ENCODE assay signal across 25 cellular contexts in genomic region chr15:45231061-45231576, GRCh38. TPM values are rescaled to one million over a fixed set of nuclear protein-coding genes. Genes with fewer than 3 reads are reported as not detected.
"Had no signal": no experiment of that assay in that cellular context is flagged by ENCODE, and none has a peak within 500 bp of the region (broad histone marks: within the 10 kb centered on the region; RNA-seq: fewer than 3 reads in every experiment).

No MANE protein-coding gene starts in this region.

- H3K4me2 ChIP-seq: KMS-11 had no signal

- H3K4me3 ChIP-seq: K562, SJCRH30 had no signal

- ATAC-seq: K562, Panc1, PC-3, SK-N-SH treated with all-trans-retinoic acid at 6 μM for 48 hours had no signal

- DNase-seq: Kasumi-1, MM.1S, NCI-H1092 treated with DMSO at 0.1 percent for 48 hours, NCI-H1436, NCI-H187, NCI-H2029, NCI-H2081 treated with DMSO at 0.1 percent for 48 hours, NCI-H2171 treated with DMSO at 0.1 percent for 48 hours, NCI-H345, NCI-H446 treated with DMSO at 0.1 percent for 48 hours, NCI-H510A treated with DMSO at 0.1 percent for 48 hours, NCI-H526, NCI-H748 treated with DMSO at 0.1 percent for 48 hours, PC-3, SHP77 treated with DMSO at 0.1 percent for 48 hours, SJCRH30 had no signal

- H3K36me3 ChIP-seq: SJCRH30 had no signal

- H3K27me3 ChIP-seq: SJCRH30 had no signal

- FAIRE-seq: K562 had no signal

- H3K4me1 ChIP-seq: SJCRH30 had no signal

- H3K9ac ChIP-seq: KMS-11 had no signal

- H3K27ac ChIP-seq: KMS-11, SJCRH30 had no signal

- H3K9me3 ChIP-seq: SJCRH30 had no signal

RNA-seq across cellular contexts. Expression of gene SLC28A2, which starts 20.9 kb away (rescaled TPM):
- total RNA-seq: K562, M059J, OCI-LY7, PC-3, Right ventricle myocardium inferior, RPMI7951, SJCRH30 had no signal
- polyA plus RNA-seq: IgD-negative memory B cell had no signal
